Comparison of ENCODE assay signal across 26 cellular contexts in genomic region chr2:122706757-122707223, GRCh38.
DNase-seq lines count a peak whose midpoint lies in the region; TF ChIP-seq lines count a peak whose summit lies in the region.
"Had no signal": no experiment of that assay in that cellular context is flagged by ENCODE, and none has a peak within 500 bp of the region (broad histone marks: within the 10 kb centered on the region; RNA-seq: fewer than 3 reads in every experiment).

No MANE protein-coding gene starts in this region.

- no peaks in the 10 kb centered on the region for H3K79me1 ChIP-seq in mesenchymal stem cell (replicated peaks; ENCODE audit: low read length, poor library complexity, severe bottlenecking)

- peaks cover 3% of the 10 kb centered on the region for H3K9me3 Mint-ChIP-seq in activated T-helper 1 cell treated with anti-CD3 and anti-CD28 coated beads, Interleukin-12 subunit alpha, Interleukin-12 subunit beta, Interleukin-2, Interleukin-4 antibody, amounts not matched to agents 30 ng/mL and 10 ng/mL and 1 ng/mL, durations not matched to agents 14 hours and 24 hours and 36 hours
- H3K9me3 Mint-ChIP-seq: nephron progenitor cell had no signal

- dilution Hi-C loops in mammary epithelial cell (cut with HindIII; ENCODE audit: low sequenced_read_pairs): no loop called here

- H3K18ac ChIP-seq in mesenchymal stem cell (ENCODE audit: low read depth in 1 of 2, low read length in 2 of 2): no peak overlapping the region

- H3K27ac Mint-ChIP-seq in activated T-helper 1 cell treated with anti-CD3 and anti-CD28 coated beads, Interleukin-12 subunit alpha, Interleukin-12 subunit beta, Interleukin-2, Interleukin-4 antibody, amounts not matched to agents 30 ng/mL and 10 ng/mL and 1 ng/mL, durations not matched to agents 14 hours and 24 hours and 36 hours: no peak overlapping the region
- H3K27ac Mint-ChIP-seq: activated CD8-positive, alpha-beta T cell treated with anti-CD3 and anti-CD28 coated beads for 36 hours; activated naive CD8-positive, alpha-beta T cell treated with anti-CD3 and anti-CD28 coated beads, Interleukin-2, amount 50 U/mL, for 24 hours; CD4-positive, alpha-beta memory T cell; H9; nephron progenitor cell had no signal

- H2BK12ac ChIP-seq in mesenchymal stem cell (ENCODE audit: low read length in 2 of 2): no peak overlapping the region

- H3K4me1 Mint-ChIP-seq in activated T-helper 1 cell treated with anti-CD3 and anti-CD28 coated beads, Interleukin-12 subunit alpha, Interleukin-12 subunit beta, Interleukin-2, Interleukin-4 antibody, amounts not matched to agents 30 ng/mL and 10 ng/mL and 1 ng/mL, durations not matched to agents 14 hours and 24 hours and 36 hours (ENCODE audit: low read depth): no peaks in the 10 kb centered on the region
- H3K4me1 Mint-ChIP-seq: activated naive CD8-positive, alpha-beta T cell treated with anti-CD3 and anti-CD28 coated beads, Interleukin-2, amount 50 U/mL, for 24 hours; CD4-positive, alpha-beta memory T cell; nephron progenitor cell had no signal

- no peak overlapping the region for H3K4me3 ChIP-seq in mammary epithelial cell (replicated peaks in 1 of 3; ENCODE audit: insufficient read depth in 1 of 3, low read depth in 2 of 3, low read length in 3 of 3)
- H3K4me3 ChIP-seq in mesenchymal stem cell (ENCODE audit: insufficient read depth in 1 of 2, low read depth in 1 of 2, low read length in 2 of 2): no peak overlapping the region
- H3K4me3 ChIP-seq: dorsolateral prefrontal cortex, heart right ventricle, left ventricle myocardium inferior, thoracic aorta had no signal

- intact Hi-C loops in mammary epithelial cell (cut with micrococcal nuclease): no loop called here
- intact Hi-C loops in activated T-helper 1 cell treated with anti-CD3 and anti-CD28 coated beads, Interleukin-12 subunit alpha, Interleukin-12 subunit beta, Interleukin-2, Interleukin-4 antibody, amounts not matched to agents 30 ng/mL and 10 ng/mL and 1 ng/mL, durations not matched to agents 14 hours and 24 hours and 36 hours (cut with micrococcal nuclease): no loop called here

- H4K8ac ChIP-seq in mesenchymal stem cell (ENCODE audit: low read length): no peak overlapping the region

- H3K14ac ChIP-seq in mesenchymal stem cell (ENCODE audit: low read length in 2 of 2): no peak overlapping the region

- H3K9me3 ChIP-seq in mammary epithelial cell (replicated peaks; ENCODE audit: insufficient read depth, low read length) (peaks cover 3% of the 10 kb centered on the region), mesenchymal stem cell (ENCODE audit: control insufficient read depth, low read length) (peaks cover 6% of the 10 kb centered on the region)
- H3K9me3 ChIP-seq: left ventricle myocardium inferior, thoracic aorta had no signal

- no peaks in the 10 kb centered on the region for H3K36me3 ChIP-seq in mammary epithelial cell (ENCODE audit: insufficient read depth, low read length)
- H3K36me3 ChIP-seq in mesenchymal stem cell (ENCODE audit: control insufficient read depth in 1 of 2, insufficient read depth in 2 of 2, low read depth in 1 of 2, low read length in 2 of 2): no peaks in the 10 kb centered on the region
- H3K36me3 ChIP-seq: heart right ventricle, left ventricle myocardium inferior, thoracic aorta had no signal

- no peak overlapping the region for H2BK120ac ChIP-seq in mesenchymal stem cell (ENCODE audit: low read depth, low read length)

- H3K36me3 Mint-ChIP-seq in activated T-helper 1 cell treated with anti-CD3 and anti-CD28 coated beads, Interleukin-12 subunit alpha, Interleukin-12 subunit beta, Interleukin-2, Interleukin-4 antibody, amounts not matched to agents 30 ng/mL and 10 ng/mL and 1 ng/mL, durations not matched to agents 14 hours and 24 hours and 36 hours (ENCODE audit: low read depth): no peaks in the 10 kb centered on the region
- H3K36me3 Mint-ChIP-seq: CD4-positive, alpha-beta memory T cell had no signal

- 57% methylated on average over 3 of the region's 3 CpGs for WGBS in mammary epithelial cell (ENCODE audit: low coverage, missing lambda C conversion rate)
- WGBS in mesenchymal stem cell: 66% methylated on average over 3 of the region's 3 CpGs

- H2AFZ ChIP-seq in mammary epithelial cell (ENCODE audit: low read depth, low read length) (no peak overlapping the region), mesenchymal stem cell (ENCODE audit: low read depth, low read length) (no peak overlapping the region)
- H2AFZ ChIP-seq: parathyroid adenoma had no signal

- H4K91ac ChIP-seq in mesenchymal stem cell (ENCODE audit: low read length): no peak overlapping the region

- H3K4me3 Mint-ChIP-seq in activated T-helper 1 cell treated with anti-CD3 and anti-CD28 coated beads, Interleukin-12 subunit alpha, Interleukin-12 subunit beta, Interleukin-2, Interleukin-4 antibody, amounts not matched to agents 30 ng/mL and 10 ng/mL and 1 ng/mL, durations not matched to agents 14 hours and 24 hours and 36 hours: no peak overlapping the region
- H3K4me3 Mint-ChIP-seq: activated CD8-positive, alpha-beta T cell treated with anti-CD3 and anti-CD28 coated beads for 36 hours; activated naive CD8-positive, alpha-beta T cell treated with anti-CD3 and anti-CD28 coated beads, Interleukin-2, amount 50 U/mL, for 24 hours; CD4-positive, alpha-beta memory T cell; H9; nephron progenitor cell had no signal

- no peak overlapping the region for H2BK5ac ChIP-seq in mesenchymal stem cell (ENCODE audit: low read depth, low read length, poor library complexity, severe bottlenecking)

- TF ChIP-seq CTCF in mammary epithelial cell (conservative IDR thresholded peaks at IDR 0.05 in 1 of 2, IDR thresholded peaks at IDR 0.05 in 1 of 2; ENCODE audit: extremely low read depth in 1 of 2, insufficient read depth in 1 of 2, low read depth in 1 of 2, low read length in 2 of 2): no peak

- no TSS peak for BruUV-seq in mammary epithelial cell (replicated peaks; lab: Mats Ljungman, UMichigan)

- no peaks in the 10 kb centered on the region for H3K79me2 ChIP-seq in mammary epithelial cell (ENCODE audit: insufficient read depth, low read length)
- H3K79me2 ChIP-seq: parathyroid adenoma had no signal

- DNase-seq in Caki2 (ENCODE audit: low read depth) (peak; percentile 91), MV-4-11 (lab: John Stamatoyannopoulos, UW) (peak; percentile 88), mammary epithelial cell (peak; percentile 14), mesenchymal stem cell (no peak), dedifferentiated amniotic fluid mesenchymal stem cell (ENCODE audit: extremely low spot score) (no peak), SIG-M5 treated with dmso at 0.1 percent for 504 hours (lab: John Stamatoyannopoulos, UW; ENCODE audit: unreplicated experiment) (no peak)
- DNase-seq in activated T-helper 1 cell treated with anti-CD3 and anti-CD28 coated beads, Interleukin-12 subunit alpha, Interleukin-12 subunit beta, Interleukin-2, Interleukin-4 antibody, amounts not matched to agents 30 ng/mL and 10 ng/mL and 1 ng/mL, durations not matched to agents 14 hours and 24 hours and 36 hours (ENCODE audit: low spot score): no peak
- DNase-seq: activated CD4-positive, alpha-beta T cell treated with anti-CD3 and anti-CD28 coated beads for 1 hour; activated CD8-positive, alpha-beta T cell treated with anti-CD3 and anti-CD28 coated beads for 36 hours; activated gamma-delta T cell; activated naive CD8-positive, alpha-beta T cell treated with anti-CD3 and anti-CD28 coated beads, Interleukin-2, amount 50 U/mL, for 24 hours; CD4-positive, alpha-beta memory T cell; DMS79; dorsolateral prefrontal cortex; H9; heart right ventricle; IMR-90; left ventricle myocardium inferior; NCI-H1436; NCI-H82; nephron progenitor cell; SIG-M5; stimulated activated naive CD8-positive, alpha-beta T cell treated with anti-CD3 and anti-CD28 coated beads, Interleukin-15, Interleukin-2, amounts not matched to agents 100 U/mL and 50 U/mL, for 24 hours; T-helper 1 cell had no signal

- no peak overlapping the region for H2AK5ac ChIP-seq in mesenchymal stem cell (ENCODE audit: low read length, severe bottlenecking)

- no peak overlapping the region for H3K4ac ChIP-seq in mesenchymal stem cell (ENCODE audit: low read depth in 1 of 2, low read length in 2 of 2)

- H3K4me1 ChIP-seq in mammary epithelial cell (ENCODE audit: insufficient read depth, low read length) (no peaks in the 10 kb centered on the region), mesenchymal stem cell (ENCODE audit: control insufficient read depth, insufficient read depth, low read depth, low read length) (no peaks in the 10 kb centered on the region)
- H3K4me1 ChIP-seq: heart right ventricle, left ventricle myocardium inferior, parathyroid adenoma had no signal

- H3K27me3 ChIP-seq in mammary epithelial cell (ENCODE audit: insufficient read depth, low read length) (no peaks in the 10 kb centered on the region), mesenchymal stem cell (ENCODE audit: control insufficient read depth in 1 of 2, insufficient read depth in 1 of 2, low read length in 2 of 2) (no peaks in the 10 kb centered on the region)
- H3K27me3 ChIP-seq: dorsolateral prefrontal cortex, heart right ventricle had no signal

- H4K20me1 ChIP-seq in mammary epithelial cell (ENCODE audit: insufficient read depth, low read length): no peaks in the 10 kb centered on the region

- no peak overlapping the region for H3K23ac ChIP-seq in mesenchymal stem cell (ENCODE audit: low read length in 2 of 2)

- no peak overlapping the region for H2BK15ac ChIP-seq in mesenchymal stem cell (ENCODE audit: low read depth, poor library complexity, severe bottlenecking)

- no peak overlapping the region for H3K9ac ChIP-seq in mammary epithelial cell (ENCODE audit: insufficient read depth, low read length)
- H3K9ac ChIP-seq in mesenchymal stem cell (ENCODE audit: low read length): no peak overlapping the region
- H3K9ac ChIP-seq: parathyroid adenoma had no signal

- in situ Hi-C loops in Caki2 (cut with HindIII; ENCODE audit: low pct_unique_long_range_greater_than_20kb, low sequenced_read_pairs): no loop called here
- in situ Hi-C loops in mammary epithelial cell (cut with MboI; ENCODE audit: low sequenced_read_pairs in 2 of 2): no loop called here

- H3K27ac ChIP-seq in mammary epithelial cell (ENCODE audit: insufficient read depth, low read depth, low read length) (no peak overlapping the region), mesenchymal stem cell (ENCODE audit: low read length, poor library complexity, severe bottlenecking) (peak overlapping the region; percentile 29)
- H3K27ac ChIP-seq: dorsolateral prefrontal cortex, heart right ventricle, left ventricle myocardium inferior, parathyroid adenoma, thoracic aorta had no signal

- no peaks in the 10 kb centered on the region for H3K27me3 Mint-ChIP-seq in activated T-helper 1 cell treated with anti-CD3 and anti-CD28 coated beads, Interleukin-12 subunit alpha, Interleukin-12 subunit beta, Interleukin-2, Interleukin-4 antibody, amounts not matched to agents 30 ng/mL and 10 ng/mL and 1 ng/mL, durations not matched to agents 14 hours and 24 hours and 36 hours (ENCODE audit: insufficient read depth)
- H3K27me3 Mint-ChIP-seq: activated CD8-positive, alpha-beta T cell treated with anti-CD3 and anti-CD28 coated beads for 36 hours; activated naive CD8-positive, alpha-beta T cell treated with anti-CD3 and anti-CD28 coated beads, Interleukin-2, amount 50 U/mL, for 24 hours; CD4-positive, alpha-beta memory T cell had no signal

- H3K4me2 ChIP-seq in mammary epithelial cell (ENCODE audit: insufficient read depth, low read depth, low read length): no peak overlapping the region
- H3K4me2 ChIP-seq in mesenchymal stem cell (ENCODE audit: low read length, poor library complexity, severe bottlenecking): no peak overlapping the region

- CTCF ChIA-PET in mammary epithelial cell (lab: Charles Lee; ENCODE audit: low non-redundant PET): no interaction called here

Comparison
In these comparisons a context has a peak if more than half of its experiments do, and no peak if none do; other contexts are left out.
1. DNase-seq: peak in Caki2 (single experiment), MV-4-11 (single experiment) and mammary epithelial cell (single experiment); none in mesenchymal stem cell (single experiment), dedifferentiated amniotic fluid mesenchymal stem cell (single experiment), SIG-M5 treated with dmso at 0.1 percent for 504 hours (single experiment) and activated T-helper 1 cell treated with anti-CD3 and anti-CD28 coated beads, Interleukin-12 subunit alpha, Interleukin-12 subunit beta, Interleukin-2, Interleukin-4 antibody, amounts not matched to agents 30 ng/mL and 10 ng/mL and 1 ng/mL, durations not matched to agents 14 hours and 24 hours and 36 hours (single experiment).